In genomic region chr14:63543000-63543825, GRCh38 we compare ENCODE assay signal across 8 cellular contexts. TPM values are rescaled to one million over a fixed set of nuclear protein-coding genes. Genes with fewer than 3 reads are reported as not detected.
DNase-seq lines count a peak whose midpoint lies in the region; ATAC-seq lines count a peak whose summit lies in the region.

PPP2R5E (minus strand) TSS chr14:63543377; CDS start chr14:63539685, 3,692 bp downstream.

- peak within 1 kb of the TSS; percentile 36 for H3K27ac ChIP-seq in temporal lobe (ENCODE audit: low read depth, low read length)

- H3K4me3 ChIP-seq in GM08714 (ENCODE audit: low read length) = peak within 1 kb of the TSS; percentile 75

- peak; percentile 97 for ATAC-seq in HG02610 (IDR thresholded peaks at IDR 0.05; ENCODE audit: unreplicated experiment)
- ATAC-seq in activated naive CD4-positive, alpha-beta T cell treated with anti-CD3 and anti-CD28 coated beads, Interleukin-2, amount 50 U/mL, for 72 hours = peak; percentile 97 to 99

- H3K36me3 Mint-ChIP-seq in activated naive CD4-positive, alpha-beta T cell treated with anti-CD3 and anti-CD28 coated beads, Interleukin-2, amount 50 U/mL, for 72 hours = peaks cover 10 to 21% of the 10 kb centered on the region in 2 donors

- no peaks in the 10 kb centered on the region for H3K9me3 Mint-ChIP-seq in activated naive CD4-positive, alpha-beta T cell treated with anti-CD3 and anti-CD28 coated beads, Interleukin-2, amount 50 U/mL, for 72 hours

- DNase-seq in NCI-H1092 treated with DMSO at 0.1 percent for 48 hours (lab: John Stamatoyannopoulos, UW) (peak; percentile 100), SKM-1 (lab: John Stamatoyannopoulos, UW; ENCODE audit: unreplicated experiment) (peak; percentile 81), glomerular endothelial cell (ENCODE audit: extremely low read depth, low read depth, low spot score) (peak; percentile 88), occipital lobe (lab: John Stamatoyannopoulos, UW) (peak; percentile 99)
- peak; percentile 93 to 97 for DNase-seq in activated naive CD4-positive, alpha-beta T cell treated with anti-CD3 and anti-CD28 coated beads, Interleukin-2, amount 50 U/mL, for 72 hours (ENCODE audit: low spot score in 2 of 2)

- H3K27ac Mint-ChIP-seq in activated naive CD4-positive, alpha-beta T cell treated with anti-CD3 and anti-CD28 coated beads, Interleukin-2, amount 50 U/mL, for 72 hours = peak within 1 kb of the TSS; percentile 93 to 99

RNA-seq across cellular contexts. Expression of gene PPP2R5E, which starts in this region (rescaled TPM):
- 10 to 100 TPM; 31.2 to 40.3 TPM for total RNA-seq in activated naive CD4-positive, alpha-beta T cell treated with anti-CD3 and anti-CD28 coated beads, Interleukin-2, amount 50 U/mL, for 72 hours
- total RNA-seq in glomerular endothelial cell (30.8 and 35.3 TPM in 2 replicates), occipital lobe (44.0 TPM), temporal lobe (49.2 TPM)

Comparison
In these comparisons a context has a peak if more than half of its experiments do, and no peak if none do; other contexts are left out.
1. Peak in every context shown above with its lines: DNase-seq, ATAC-seq, H3K4me3 ChIP-seq and H3K27ac ChIP-seq.